Comparison of ENCODE assay signal across 33 cellular contexts in genomic region chr2:79026061-79026460, GRCh38. TPM values are rescaled to one million over a fixed set of nuclear protein-coding genes. Genes with fewer than 3 reads are reported as not detected.
"Had no signal": no experiment of that assay in that cellular context is flagged by ENCODE, and none has a peak within 500 bp of the region (broad histone marks: within the 10 kb centered on the region; RNA-seq: fewer than 3 reads in every experiment).

No MANE protein-coding gene starts in this region.

- ATAC-seq: stimulated activated effector memory CD8-positive, alpha-beta T cell treated with anti-CD3 and anti-CD28 coated beads, Interleukin-12 subunit alpha, Interleukin-12 subunit beta, amount 100 ng/mL, for 72 hours; stimulated activated memory B cell treated with anti-CD40 and anti-IgM and Interleukin-4, amounts not matched to agents 10 μg/mL and 1 μg/mL and 100 μg/mL, for 72 hours; stimulated activated naive B cell treated with anti-CD40 and anti-IgM and Interleukin-4, amounts not matched to agents 10 μg/mL and 1 μg/mL and 100 μg/mL, for 72 hours; stimulated activated naive CD8-positive, alpha-beta T cell treated with anti-CD3 and anti-CD28 coated beads, Interleukin-15, amount 100 ng/mL, for 72 hours; stimulated activated naive CD8-positive, alpha-beta T cell treated with anti-CD3 and anti-CD28 coated beads, Interleukin-15, Interleukin-2, amounts not matched to agents 100 U/mL and 50 U/mL, for 24 hours; upper lobe of right lung had no signal

- H3K9me3 ChIP-seq: stomach, testis, thoracic aorta, thyroid gland, tibial artery, transverse colon, upper lobe of left lung, upper lobe of right lung, uterus, vagina had no signal

- H3K27me3 Mint-ChIP-seq: stimulated activated memory B cell treated with anti-CD40 and anti-IgM and Interleukin-4, amounts not matched to agents 10 μg/mL and 1 μg/mL and 100 μg/mL, for 72 hours; stimulated activated naive CD8-positive, alpha-beta T cell treated with anti-CD3 and anti-CD28 coated beads, Interleukin-15, amount 100 ng/mL, for 72 hours; type B pancreatic cell had no signal

- FAIRE-seq: urothelium cell line had no signal

- DNase-seq: stimulated activated CD4-positive, alpha-beta T cell treated with anti-CD3 and anti-CD28 coated beads, Interleukin-2, amount 100 ng/mL, for 48 hours; stimulated activated CD4-positive, alpha-beta T cell treated with anti-CD3 and anti-CD28 coated beads, Interleukin-4, amount 100 ng/mL, for 1 hour; stimulated activated CD4-positive, alpha-beta T cell treated with anti-CD3 and anti-CD28 coated beads, Interleukin-4, amount 100 ng/mL, for 24 hours; stimulated activated CD4-positive, alpha-beta T cell treated with anti-CD3 and anti-CD28 coated beads, Interleukin-4, amount 100 ng/mL, for 4 hours; stimulated activated CD8-positive, alpha-beta memory T cell treated with anti-CD3 and anti-CD28 coated beads, Interleukin-4, amount 100 ng/mL, for 48 hours; stimulated activated naive B cell treated with anti-CD40 and anti-IgM and Interleukin-4, amounts not matched to agents 10 μg/mL and 1 μg/mL and 100 μg/mL, for 72 hours; stimulated activated naive CD4-positive, alpha-beta T cell; stimulated activated naive CD4-positive, alpha-beta T cell treated with Interleukin-2 at 50 U/mL for 16 hours; stimulated activated naive CD8-positive, alpha-beta T cell treated with anti-CD3 and anti-CD28 coated beads, Interleukin-15, amount 100 ng/mL, for 72 hours; stimulated activated naive CD8-positive, alpha-beta T cell treated with anti-CD3 and anti-CD28 coated beads, Interleukin-15, Interleukin-2, amounts not matched to agents 100 U/mL and 50 U/mL, for 24 hours; stomach; substantia nigra; thyroid gland; tibial artery; transverse colon; trophoblast cell; upper lobe of left lung; upper lobe of right lung; uterus had no signal

- H3K4me3 Mint-ChIP-seq: stimulated activated effector memory CD8-positive, alpha-beta T cell treated with anti-CD3 and anti-CD28 coated beads, Interleukin-12 subunit alpha, Interleukin-12 subunit beta, amount 100 ng/mL, for 72 hours; stimulated activated memory B cell treated with anti-CD40 and anti-IgM and Interleukin-4, amounts not matched to agents 10 μg/mL and 1 μg/mL and 100 μg/mL, for 72 hours; stimulated activated naive B cell treated with anti-CD40 and anti-IgM and Interleukin-4, amounts not matched to agents 10 μg/mL and 1 μg/mL and 100 μg/mL, for 72 hours; stimulated activated naive CD8-positive, alpha-beta T cell treated with anti-CD3 and anti-CD28 coated beads, Interleukin-15, amount 100 ng/mL, for 72 hours; stimulated activated naive CD8-positive, alpha-beta T cell treated with anti-CD3 and anti-CD28 coated beads, Interleukin-15, Interleukin-2, amounts not matched to agents 100 ng/mL and 50 ng/mL, for 24 hours; type B pancreatic cell had no signal

- H3K36me3 ChIP-seq: stomach, suprapubic skin, thoracic aorta, thyroid gland, tibial artery, tibial nerve, transverse colon, upper lobe of left lung, upper lobe of right lung, uterus, vagina had no signal

- H3K4me3 ChIP-seq: stomach, suprapubic skin, testis, thoracic aorta, thyroid gland, tibial artery, tibial nerve, transverse colon, upper lobe of left lung, upper lobe of right lung, uterus, vagina had no signal

- H3K27ac ChIP-seq: stomach, suprapubic skin, testis, thoracic aorta, thyroid gland, tibial artery, tibial nerve, transverse colon, upper lobe of left lung, upper lobe of right lung, uterus, vagina had no signal

- H3K27me3 ChIP-seq: suprapubic skin, testis, thyroid gland, tibial artery, tibial nerve, transverse colon, upper lobe of left lung, upper lobe of right lung, uterus, vagina had no signal

- H3K27ac Mint-ChIP-seq: stimulated activated effector memory CD8-positive, alpha-beta T cell treated with anti-CD3 and anti-CD28 coated beads, Interleukin-12 subunit alpha, Interleukin-12 subunit beta, amount 100 ng/mL, for 72 hours; stimulated activated memory B cell treated with anti-CD40 and anti-IgM and Interleukin-4, amounts not matched to agents 10 μg/mL and 1 μg/mL and 100 μg/mL, for 72 hours; stimulated activated naive B cell treated with anti-CD40 and anti-IgM and Interleukin-4, amounts not matched to agents 10 μg/mL and 1 μg/mL and 100 μg/mL, for 72 hours; stimulated activated naive CD8-positive, alpha-beta T cell treated with anti-CD3 and anti-CD28 coated beads, Interleukin-15, amount 100 ng/mL, for 72 hours; stimulated activated naive CD8-positive, alpha-beta T cell treated with anti-CD3 and anti-CD28 coated beads, Interleukin-15, Interleukin-2, amounts not matched to agents 100 ng/mL and 50 ng/mL, for 24 hours; type B pancreatic cell had no signal

- H3K4me1 ChIP-seq: stomach, suprapubic skin, testis, thyroid gland, tibial artery, transverse colon, upper lobe of left lung, upper lobe of right lung, uterus, vagina had no signal

- H3K9me3 Mint-ChIP-seq: stimulated activated naive B cell treated with anti-CD40 and anti-IgM and Interleukin-4, amounts not matched to agents 10 μg/mL and 1 μg/mL and 100 μg/mL, for 72 hours; type B pancreatic cell had no signal

- H3K4me1 Mint-ChIP-seq: stimulated activated effector memory CD8-positive, alpha-beta T cell treated with anti-CD3 and anti-CD28 coated beads, Interleukin-12 subunit alpha, Interleukin-12 subunit beta, amount 100 ng/mL, for 72 hours; stimulated activated memory B cell treated with anti-CD40 and anti-IgM and Interleukin-4, amounts not matched to agents 10 μg/mL and 1 μg/mL and 100 μg/mL, for 72 hours; stimulated activated naive B cell treated with anti-CD40 and anti-IgM and Interleukin-4, amounts not matched to agents 10 μg/mL and 1 μg/mL and 100 μg/mL, for 72 hours; stimulated activated naive CD8-positive, alpha-beta T cell treated with anti-CD3 and anti-CD28 coated beads, Interleukin-15, amount 100 ng/mL, for 72 hours had no signal

- H3K36me3 Mint-ChIP-seq: stimulated activated effector memory CD8-positive, alpha-beta T cell treated with anti-CD3 and anti-CD28 coated beads, Interleukin-12 subunit alpha, Interleukin-12 subunit beta, amount 100 ng/mL, for 72 hours; stimulated activated memory B cell treated with anti-CD40 and anti-IgM and Interleukin-4, amounts not matched to agents 10 μg/mL and 1 μg/mL and 100 μg/mL, for 72 hours; stimulated activated naive B cell treated with anti-CD40 and anti-IgM and Interleukin-4, amounts not matched to agents 10 μg/mL and 1 μg/mL and 100 μg/mL, for 72 hours; type B pancreatic cell had no signal

RNA-seq across cellular contexts. Expression of gene REG3G, which starts 0.6 kb away (rescaled TPM):
- total RNA-seq: stomach, subcutaneous adipose tissue, suprapubic skin, temporal lobe, thoracic aorta, thyroid gland, tibial nerve, transverse colon, upper lobe of right lung, ureter, urinary bladder, vagina had no signal
